ENCODE assay signal across 13 cellular contexts in genomic region chr12:6443361-6443983, GRCh38. TPM values are rescaled to one million over a fixed set of nuclear protein-coding genes. Genes with fewer than 3 reads are reported as not detected.
DNase-seq lines count a peak whose midpoint lies in the region; ATAC-seq, FAIRE-seq and TF ChIP-seq lines count a peak whose summit lies in the region.
"Had no signal": no experiment of that assay in that cellular context is flagged by ENCODE, and none has a peak within 500 bp of the region (broad histone marks: within the 10 kb centered on the region; RNA-seq: fewer than 3 reads in every experiment).

No MANE protein-coding gene starts in this region.

- H3K79me2 ChIP-seq in SU-DHL-6 (ENCODE audit: insufficient read depth, low read length), result peaks cover 19% of the 10 kb centered on the region

- H3K27ac ChIP-seq in CD8-positive, alpha-beta memory T cell (ENCODE audit: low read depth, low read length), result no peak overlapping the region
- peak overlapping the region; percentile 95 for H3K27ac ChIP-seq in SU-DHL-6 (ENCODE audit: low read depth, low read length)
- H3K27ac ChIP-seq in kidney (ENCODE audit: low read depth in 2 of 2, low read length in 2 of 2), result no peak overlapping the region

- TF ChIP-seq CTCF in SU-DHL-6 (IDR thresholded peaks at IDR 0.05; ENCODE audit: insufficient read depth, low read length, poor library complexity, severe bottlenecking) (no peak), kidney (IDR thresholded peaks at IDR 0.05; ENCODE audit: borderline replicate concordance, extremely low read depth, insufficient read depth) (no peak)

- no peaks in the 10 kb centered on the region for H3K27me3 Mint-ChIP-seq in CD8-positive, alpha-beta memory T cell

- CTCF ChIA-PET in CD8-positive, alpha-beta memory T cell (lab: Charles Lee), result interaction anchor here (1.1 to 14.0 kb wide), 8 partner anchors 11 to 108 kb away, joined by 3 to 179 read pairs (median 10); partner anchors contain the start of genes MRPL51 and VAMP1

- H3K4me1 ChIP-seq in CD8-positive, alpha-beta memory T cell (ENCODE audit: insufficient read depth, low read length), result peaks cover 32% of the 10 kb centered on the region
- no peaks in the 10 kb centered on the region for H3K4me1 ChIP-seq in kidney (ENCODE audit: control insufficient read depth in 1 of 2, insufficient read depth in 1 of 2, low read depth in 1 of 2, low read length in 2 of 2)

- H3K9me3 Mint-ChIP-seq in CD8-positive, alpha-beta memory T cell, result no peaks in the 10 kb centered on the region
- H3K9me3 Mint-ChIP-seq: nephron progenitor cell had no signal

- H3F3A ChIP-seq in SU-DHL-6 (ENCODE audit: insufficient read depth), result peaks cover 74% of the 10 kb centered on the region

- H3K4me1 Mint-ChIP-seq in CD8-positive, alpha-beta memory T cell, result peaks cover 56 to 71% (median 68%) of the 10 kb centered on the region in 3 donors

- H3K27me3 ChIP-seq in CD8-positive, alpha-beta memory T cell (ENCODE audit: insufficient read depth, low read length, poor library complexity, severe bottlenecking), result no peaks in the 10 kb centered on the region
- H3K27me3 ChIP-seq in SU-DHL-6 (ENCODE audit: low read length), result no peaks in the 10 kb centered on the region

- H4K20me1 ChIP-seq in SU-DHL-6 (ENCODE audit: low read depth, low read length), result no peaks in the 10 kb centered on the region

- POLR2A ChIA-PET in CD8-positive, alpha-beta memory T cell (lab: Charles Lee), result interaction anchor here (0.7 to 3.1 kb wide), 9 partner anchors 8 to 91 kb away, joined by 3 to 23 read pairs (median 5); partner anchors contain the start of genes GAPDH, TAPBPL and VAMP1

- H3K36me3 ChIP-seq in CD8-positive, alpha-beta memory T cell (ENCODE audit: insufficient read depth, low read length), result peaks cover 4% of the 10 kb centered on the region
- H3K36me3 ChIP-seq in SU-DHL-6 (ENCODE audit: low read length), result no peaks in the 10 kb centered on the region
- no peaks in the 10 kb centered on the region for H3K36me3 ChIP-seq in kidney (ENCODE audit: control insufficient read depth in 1 of 2, insufficient read depth in 2 of 2, low read length in 2 of 2)

- DNase-seq in CD8-positive, alpha-beta memory T cell, result no peak
- peak; percentile 35 for DNase-seq in kidney
- DNase-seq: amygdala, NCI-H1048, NCI-H774, nephron progenitor cell had no signal

- H3K9me3 ChIP-seq in CD8-positive, alpha-beta memory T cell (ENCODE audit: low read length), result no peaks in the 10 kb centered on the region
- H3K9me3 ChIP-seq in SU-DHL-6 (ENCODE audit: insufficient read depth, low read length), result no peaks in the 10 kb centered on the region
- no peaks in the 10 kb centered on the region for H3K9me3 ChIP-seq in kidney (ENCODE audit: control insufficient read depth in 1 of 2, low read length in 2 of 2)

- ATAC-seq in GM19438 (IDR thresholded peaks at IDR 0.05; ENCODE audit: low read depth, unreplicated experiment) (peak; percentile 31), HG03565 (IDR thresholded peaks at IDR 0.05; ENCODE audit: unreplicated experiment) (no peak), HG02970 (IDR thresholded peaks at IDR 0.05; ENCODE audit: low FRiP score, unreplicated experiment) (no peak), HG02885 (IDR thresholded peaks at IDR 0.05; ENCODE audit: poor library complexity, unreplicated experiment) (no peak), GM18868 (IDR thresholded peaks at IDR 0.05; ENCODE audit: unreplicated experiment) (no peak)

- peak overlapping the region; percentile 91 for H3K9ac ChIP-seq in SU-DHL-6 (ENCODE audit: low read length)
- H3K9ac ChIP-seq in kidney (ENCODE audit: low read length in 2 of 2), result no peak overlapping the region

- no peak overlapping the region for H2AFZ ChIP-seq in SU-DHL-6 (ENCODE audit: low read depth, low read length, severe bottlenecking)

- H3K4me3 ChIP-seq in CD8-positive, alpha-beta memory T cell (ENCODE audit: low read length), result peak overlapping the region; percentile 41
- peak overlapping the region; percentile 75 for H3K4me3 ChIP-seq in SU-DHL-6 (ENCODE audit: insufficient read depth, low read length, poor library complexity, severe bottlenecking)
- no peak overlapping the region for H3K4me3 ChIP-seq in kidney (ENCODE audit: low read length in 2 of 2)

- peak overlapping the region; percentile 83 for H3K4me2 ChIP-seq in SU-DHL-6 (ENCODE audit: low read depth, low read length, poor library complexity, severe bottlenecking)

- H3K27ac Mint-ChIP-seq in CD8-positive, alpha-beta memory T cell, result peak overlapping the region; percentile 78 to 99 (median 94)
- H3K27ac Mint-ChIP-seq: nephron progenitor cell had no signal

- intact Hi-C loops in kidney (cut with DNase I), result no loop called here

- FAIRE-seq in kidney (lab: Jason Lieb, UNC), result no peak
- FAIRE-seq: D721Med had no signal

- H3K9me2 ChIP-seq in SU-DHL-6 (replicated peaks; ENCODE audit: insufficient read depth, low read length), result no peaks in the 10 kb centered on the region

- H3K4me3 Mint-ChIP-seq in CD8-positive, alpha-beta memory T cell, result peak overlapping the region; percentile 71 to 99 (median 97)
- H3K4me3 Mint-ChIP-seq: nephron progenitor cell had no signal

- peaks cover 0 to 32% (median 12%) of the 10 kb centered on the region in 3 donors for H3K36me3 Mint-ChIP-seq in CD8-positive, alpha-beta memory T cell

RNA-seq across cellular contexts. Expression of gene CD27, which starts 1.3 kb away (rescaled TPM):
- 100 to 1,000 TPM; 110 to 111 TPM for total RNA-seq in CD8-positive, alpha-beta memory T cell
- polyA plus RNA-seq in CD8-positive, alpha-beta memory T cell, result 470 TPM
- total RNA-seq in kidney, result 6.6 TPM
- not detected for polyA plus RNA-seq in kidney (ENCODE audit: insufficient read depth, low read depth, low replicate concordance)

RNA-seq across cellular contexts. Expression of gene TAPBPL, which starts 8.4 kb away (rescaled TPM):
- total RNA-seq in CD8-positive, alpha-beta memory T cell, result 10 to 100 TPM; 29.1 to 32.0 TPM
- polyA plus RNA-seq in CD8-positive, alpha-beta memory T cell, result 131 TPM
- 44.7 TPM for total RNA-seq in kidney
- polyA plus RNA-seq in kidney (ENCODE audit: insufficient read depth, low read depth, low replicate concordance), result 34.5 TPM

RNA-seq across cellular contexts. Expression of gene VAMP1, which starts 27.0 kb away (rescaled TPM):
- total RNA-seq in CD8-positive, alpha-beta memory T cell, result 10 to 100 TPM; 26.7 to 29.6 TPM
- 10.0 TPM for polyA plus RNA-seq in CD8-positive, alpha-beta memory T cell
- total RNA-seq in kidney, result 13.2 TPM
- 4.9 TPM for polyA plus RNA-seq in kidney (ENCODE audit: insufficient read depth, low read depth, low replicate concordance)

RNA-seq across cellular contexts. Expression of gene MRPL51, which starts 49.6 kb away (rescaled TPM):
- total RNA-seq in CD8-positive, alpha-beta memory T cell, result 100 to 1,000 TPM; 317 to 327 TPM
- 222 TPM for polyA plus RNA-seq in CD8-positive, alpha-beta memory T cell
- total RNA-seq in kidney, result 132 TPM
- polyA plus RNA-seq in kidney (ENCODE audit: insufficient read depth, low read depth, low replicate concordance), result 268 TPM

RNA-seq across cellular contexts. Expression of gene NCAPD2, which starts 50.4 kb away (rescaled TPM):
- total RNA-seq in CD8-positive, alpha-beta memory T cell, result 10 to 100 TPM; 96.5 to 97.5 TPM
- polyA plus RNA-seq in CD8-positive, alpha-beta memory T cell, result 29.8 TPM
- 23.4 TPM for total RNA-seq in kidney
- polyA plus RNA-seq in kidney (ENCODE audit: insufficient read depth, low read depth, low replicate concordance), result 4.5 TPM

Comparison
In these comparisons a context has a peak if more than half of its experiments do, and no peak if none do; other contexts are left out.
1. H3K4me3 ChIP-seq: peak in CD8-positive, alpha-beta memory T cell (single experiment) and SU-DHL-6 (single experiment); none in kidney (0 of 2).
2. RNA of gene CD27, which starts 1.3 kb away (total RNA-seq): 110 to 111 TPM in CD8-positive, alpha-beta memory T cell; 6.6 TPM in kidney (single experiment); every median in the first group is over 10 times any median in the second.